In genomic region chr11:74030668-74031309, GRCh38 we compare ENCODE assay signal across 17 cellular contexts. TPM values are rescaled to one million over a fixed set of nuclear protein-coding genes. Genes with fewer than 3 reads are reported as not detected.
DNase-seq lines count a peak whose midpoint lies in the region; ATAC-seq, FAIRE-seq and TF ChIP-seq lines count a peak whose summit lies in the region.
"Had no signal": no experiment of that assay in that cellular context is flagged by ENCODE, and none has a peak within 500 bp of the region (broad histone marks: within the 10 kb centered on the region; RNA-seq: fewer than 3 reads in every experiment).

No MANE protein-coding gene starts in this region.

- peak overlapping the region; percentile 54 to 83 (median 70) for H3K4me3 Mint-ChIP-seq in CD4-positive, alpha-beta memory T cell
- H3K4me3 Mint-ChIP-seq in activated CD8-positive, alpha-beta T cell treated with anti-CD3 and anti-CD28 coated beads for 36 hours = peak overlapping the region; percentile 51
- H3K4me3 Mint-ChIP-seq: activated B cell treated with CpG ODN at 0.5 μM for 24 hours had no signal

- peaks cover 6% of the 10 kb centered on the region for H3K36me3 ChIP-seq in CD4-positive, alpha-beta memory T cell (ENCODE audit: insufficient read depth, low read length)
- no peaks in the 10 kb centered on the region for H3K36me3 ChIP-seq in mucosa of descending colon (ENCODE audit: low read depth)

- FAIRE-seq in GM12891 (lab: Jason Lieb, UNC) = peak; percentile 55
- FAIRE-seq: K562 had no signal

- POLR2A ChIA-PET in CD4-positive, alpha-beta memory T cell (lab: Charles Lee; ENCODE audit: partially characterized antibody) = interaction anchor here (0.9 to 6.3 kb wide), 9 partner anchors 10 to 60 kb away, joined by 3 to 49 read pairs (median 5); partner anchors contain the start of gene UCP2
- POLR2A ChIA-PET in activated CD8-positive, alpha-beta T cell treated with anti-CD3 and anti-CD28 coated beads for 36 hours (lab: Charles Lee) = interaction anchor here (0.6 to 7.2 kb wide), 6 partner anchors 12 to 60 kb away, joined by 3 to 43 read pairs (median 4); partner anchors contain the start of gene UCP2

- H3K4me3 ChIP-seq in CD4-positive, alpha-beta memory T cell (ENCODE audit: low read length in 2 of 2) = no peak overlapping the region
- no peak overlapping the region for H3K4me3 ChIP-seq in mucosa of descending colon
- H3K4me3 ChIP-seq: K562 had no signal

- H3K9me3 ChIP-seq in CD4-positive, alpha-beta memory T cell (ENCODE audit: control insufficient read depth in 1 of 2, low read length in 2 of 2) = no peaks in the 10 kb centered on the region
- H3K9me3 ChIP-seq in mucosa of descending colon = no peaks in the 10 kb centered on the region

- TF ChIP-seq CTCF in activated CD8-positive, alpha-beta T cell treated with anti-CD3 and anti-CD28 coated beads for 36 hours (IDR thresholded peaks at IDR 0.05) = no peak
- no peak for TF ChIP-seq CTCF in mucosa of descending colon (IDR thresholded peaks at IDR 0.05)

- peaks cover 35 to 36% of the 10 kb centered on the region in 2 donors for H3K36me3 Mint-ChIP-seq in CD4-positive, alpha-beta memory T cell
- peaks cover 22% of the 10 kb centered on the region for H3K36me3 Mint-ChIP-seq in activated CD8-positive, alpha-beta T cell treated with anti-CD3 and anti-CD28 coated beads for 36 hours (ENCODE audit: low read depth)

- H3K27me3 Mint-ChIP-seq in CD4-positive, alpha-beta memory T cell = no peaks in the 10 kb centered on the region
- H3K27me3 Mint-ChIP-seq in activated CD8-positive, alpha-beta T cell treated with anti-CD3 and anti-CD28 coated beads for 36 hours = no peaks in the 10 kb centered on the region
- H3K27me3 Mint-ChIP-seq: activated B cell treated with CpG ODN at 0.5 μM for 24 hours had no signal

- no peaks in the 10 kb centered on the region for H3K27me3 ChIP-seq in CD4-positive, alpha-beta memory T cell (ENCODE audit: insufficient read depth, low read length)

- peaks cover 32% of the 10 kb centered on the region for H3K4me1 ChIP-seq in CD4-positive, alpha-beta memory T cell (ENCODE audit: insufficient read depth, low read length)
- H3K4me1 ChIP-seq in mucosa of descending colon (ENCODE audit: low read depth) = no peaks in the 10 kb centered on the region

- peak; percentile 67 for ATAC-seq in activated CD8-positive, alpha-beta T cell treated with anti-CD3 and anti-CD28 coated beads for 36 hours
- peak; percentile 8 for ATAC-seq in mucosa of descending colon
- ATAC-seq in GM18502 (IDR thresholded peaks at IDR 0.05; ENCODE audit: poor library complexity, unreplicated experiment) = no peak
- ATAC-seq: K562 had no signal

- CTCF ChIA-PET in CD4-positive, alpha-beta memory T cell (lab: Charles Lee; ENCODE audit: partially characterized antibody) = interaction anchor here (1.4 to 4.4 kb wide), 3 partner anchors 26 to 50 kb away, joined by 7 to 15 read pairs (median 8); no protein-coding TSS in a partner anchor
- CTCF ChIA-PET in activated CD8-positive, alpha-beta T cell treated with anti-CD3 and anti-CD28 coated beads for 36 hours (lab: Charles Lee) = interaction anchor here (1.4 to 2.0 kb wide), 2 partner anchors 66 to 67 kb away, joined by 3 to 8 read pairs; no protein-coding TSS in a partner anchor

- peak overlapping the region; percentile 49 to 94 (median 91) for H3K27ac Mint-ChIP-seq in CD4-positive, alpha-beta memory T cell
- peak overlapping the region; percentile 86 for H3K27ac Mint-ChIP-seq in activated CD8-positive, alpha-beta T cell treated with anti-CD3 and anti-CD28 coated beads for 36 hours
- H3K27ac Mint-ChIP-seq: activated B cell treated with CpG ODN at 0.5 μM for 24 hours had no signal

- peak overlapping the region; percentile 50 for H3K27ac ChIP-seq in CD4-positive, alpha-beta memory T cell (ENCODE audit: low read depth, low read length)

- peaks cover 32 to 50% (median 38%) of the 10 kb centered on the region in 4 donors for H3K4me1 Mint-ChIP-seq in CD4-positive, alpha-beta memory T cell
- peaks cover 35% of the 10 kb centered on the region for H3K4me1 Mint-ChIP-seq in activated CD8-positive, alpha-beta T cell treated with anti-CD3 and anti-CD28 coated beads for 36 hours (ENCODE audit: low read depth)

- no peak for TF ChIP-seq POLR2A in GM12891 (IDR thresholded peaks at IDR 0.05; ENCODE audit: low read depth, low read length)

- H3K9me3 Mint-ChIP-seq in CD4-positive, alpha-beta memory T cell = peaks cover 0 to 2% (median 0%) of the 10 kb centered on the region in 8 donors
- H3K9me3 Mint-ChIP-seq in activated CD8-positive, alpha-beta T cell treated with anti-CD3 and anti-CD28 coated beads for 36 hours = no peaks in the 10 kb centered on the region
- H3K9me3 Mint-ChIP-seq: activated B cell treated with CpG ODN at 0.5 μM for 24 hours had no signal

- intact Hi-C loops in CD4-positive, alpha-beta memory T cell (cut with micrococcal nuclease) = no loop called here
- intact Hi-C loops in activated CD8-positive, alpha-beta T cell treated with anti-CD3 and anti-CD28 coated beads for 36 hours (cut with micrococcal nuclease) = no loop called here
- intact Hi-C loops in mucosa of descending colon (cut with DNase I, micrococcal nuclease) = no loop called here

- no peak for DNase-seq in CD4-positive, alpha-beta memory T cell
- no peak for DNase-seq in GM12891 (ENCODE audit: insufficient read length, low spot score)
- DNase-seq in activated CD8-positive, alpha-beta T cell treated with anti-CD3 and anti-CD28 coated beads for 36 hours = no peak
- DNase-seq in mucosa of descending colon = no peak
- DNase-seq in NCI-H2029 (lab: John Stamatoyannopoulos, UW) = no peak
- no peak for DNase-seq in DMS153 treated with DMSO at 0.1 percent for 48 hours (lab: John Stamatoyannopoulos, UW; ENCODE audit: unreplicated experiment)
- DNase-seq: activated B cell treated with CpG ODN at 0.5 μM for 24 hours; aorta; cerebellar nuclear complex; effector CD4-positive, alpha-beta T cell; left ventricle myocardium superior; NCI-H524 treated with DMSO at 0.1 percent for 48 hours; posterior cingulate gyrus; SIG-M5; stimulated activated CD4-positive, alpha-beta T cell treated with anti-CD3 and anti-CD28 coated beads, Interleukin-4, amount 100 ng/mL, for 4 hours had no signal

TF ChIP-seq in GM12891, 5 proteins besides CTCF, POLR2A, EP300 and RAD21:
- TF ChIP-seq POLR2AphosphoS5 (IDR thresholded peaks at IDR 0.05; ENCODE audit: low read depth, low read length) (no peak), POU2F2 (IDR thresholded peaks at IDR 0.05; ENCODE audit: low read depth, low read length) (no peak), SPI1 (IDR thresholded peaks at IDR 0.05; ENCODE audit: low read depth, low read length) (no peak), TAF1 (IDR thresholded peaks at IDR 0.05; ENCODE audit: low read depth, low read length) (no peak), PAX5 (IDR thresholded peaks at IDR 0.05; ENCODE audit: insufficient read depth, low read length, severe bottlenecking) (no peak)

RNA-seq across cellular contexts. Expression of gene UCP3, which starts 21.9 kb away (rescaled TPM):
- total RNA-seq in CD4-positive, alpha-beta memory T cell = 1 to 10 TPM; 4.8 to 6.3 TPM
- polyA plus RNA-seq in CD4-positive, alpha-beta memory T cell = under 1 TPM; 0.54 to 0.66 TPM
- polyA plus RNA-seq in GM12891 (2012; ENCODE audit: low read depth, missing spikeins) = 0.50 TPM
- total RNA-seq in activated CD8-positive, alpha-beta T cell treated with anti-CD3 and anti-CD28 coated beads for 36 hours = 1 to 10 TPM; 1.5 to 2.2 TPM
- 1 to 10 TPM in 2 of 3 donors, under 1 TPM in 1; 0.90 to 2.8 (median 2.2) TPM for total RNA-seq in mucosa of descending colon

RNA-seq across cellular contexts. Expression of gene UCP2, which starts 48.1 kb away (rescaled TPM):
- total RNA-seq in CD4-positive, alpha-beta memory T cell = 100 to 1,000 TPM; 325 to 336 TPM
- polyA plus RNA-seq in CD4-positive, alpha-beta memory T cell = 1,000 to 10,000 TPM in 1 of 2 donors, 100 to 1,000 TPM in 1; 910 to 1,459 TPM
- polyA plus RNA-seq in GM12891 (2012; ENCODE audit: low read depth, missing spikeins) = 127 TPM
- 100 to 1,000 TPM; 244 to 252 TPM for total RNA-seq in activated CD8-positive, alpha-beta T cell treated with anti-CD3 and anti-CD28 coated beads for 36 hours
- 10 to 100 TPM; 36.4 to 61.3 (median 39.9) TPM for total RNA-seq in mucosa of descending colon
